8 cellular contexts compared by ENCODE assay signal in the genomic region with DNA sequence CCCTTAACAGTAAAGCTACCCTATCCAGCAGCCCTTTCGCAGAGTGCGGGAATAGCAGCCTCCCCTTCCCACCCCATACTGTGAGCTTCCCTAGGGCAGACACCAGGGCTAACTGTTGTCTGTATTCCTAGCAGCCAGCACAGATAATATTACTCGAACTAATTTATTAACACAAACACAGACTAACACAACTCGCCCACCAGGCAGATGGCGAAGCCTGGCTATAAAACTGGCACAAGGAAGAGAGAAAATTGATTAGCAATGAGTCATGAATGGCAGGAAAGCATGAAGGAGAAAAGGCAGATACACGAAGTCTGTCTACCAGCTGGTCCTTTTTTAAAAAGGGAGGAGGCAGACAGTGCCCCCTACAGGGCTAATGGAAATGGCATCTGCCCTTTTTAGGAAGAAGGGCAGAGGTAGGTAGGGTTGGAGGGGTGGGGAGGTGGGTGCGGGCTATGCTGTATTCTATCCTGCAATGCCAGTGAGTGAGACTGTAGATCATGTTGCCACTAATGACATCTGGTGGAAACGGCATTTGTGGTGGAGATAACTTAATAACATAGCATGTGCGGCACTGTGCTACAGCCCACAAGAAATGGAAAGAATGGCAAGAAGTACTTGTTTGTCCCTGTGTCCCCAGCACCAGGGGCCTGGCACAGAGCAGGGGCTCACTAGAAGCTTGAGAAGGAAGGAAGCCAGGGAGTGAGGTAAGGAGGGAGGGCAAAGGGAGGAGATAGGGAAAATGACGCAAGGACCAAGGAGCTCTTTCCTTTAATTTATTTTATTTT. TPM values are rescaled to one million over a fixed set of nuclear protein-coding genes. Genes with fewer than 3 reads are reported as not detected.
A peak's percentile ranks its signal among the peaks of the same experiment; 100 is the strongest.
DNase-seq lines count a peak whose midpoint lies in the region; ATAC-seq, FAIRE-seq and TF ChIP-seq lines count a peak whose summit lies in the region.

No MANE protein-coding gene starts in this region.

- CTCF ChIA-PET in A549 (lab: Yijun Ruan, JAX): interaction anchor here (0.6 to 22.4 kb wide), 26 partner anchors 10 to 332 kb away, joined by 3 to 602 read pairs (median 4); partner anchors contain the start of genes CITED4 and CTPS1
- CTCF ChIA-PET in activated CD4-positive, alpha-beta T cell treated with anti-CD3 and anti-CD28 coated beads, Interleukin-2, amount 10 ng/mL, durations not matched to agents 7 days and 5 days (lab: Charles Lee): interaction anchor here (0.6 to 2.0 kb wide), 19 partner anchors 10 to 303 kb away, joined by 3 to 14 read pairs (median 4); partner anchors contain the start of gene CITED4

- H3K4me3 Mint-ChIP-seq in activated CD4-positive, alpha-beta T cell treated with anti-CD3 and anti-CD28 coated beads, Interleukin-2, amount 10 ng/mL, durations not matched to agents 7 days and 5 days: no peak overlapping the region

- no peak for TF ChIP-seq POLR2A in A549 (IDR thresholded peaks at IDR 0.05; ENCODE audit: low read length)

- no peak for TF ChIP-seq EP300 in A549 (IDR thresholded peaks at IDR 0.05)

- H3K36me3 Mint-ChIP-seq in activated CD4-positive, alpha-beta T cell treated with anti-CD3 and anti-CD28 coated beads, Interleukin-2, amount 10 ng/mL, durations not matched to agents 7 days and 5 days (ENCODE audit: low read depth): no peaks in the 10 kb centered on the region

- TF ChIP-seq CTCF in A549 (IDR thresholded peaks at IDR 0.05) (peak; percentile 75), GM13977 (IDR thresholded peaks at IDR 0.05; ENCODE audit: extremely low read depth, insufficient read depth, missing control alignments) (peak; percentile 68)

- peaks cover 37% of the 10 kb centered on the region for H3K4me1 ChIP-seq in A549

- in situ Hi-C loops in GM13977 (cut with MboI; ENCODE audit: low pct_unique_long_range_greater_than_20kb, low sequenced_read_pairs, unreplicated experiment): no loop called here

- H3K9me3 ChIP-seq in A549: peaks cover 7% of the 10 kb centered on the region; the same call in 1 of the 3 replicates

- H3K27ac ChIP-seq in A549: peak overlapping the region; percentile 72 to 88

- H3K27me3 Mint-ChIP-seq in activated CD4-positive, alpha-beta T cell treated with anti-CD3 and anti-CD28 coated beads, Interleukin-2, amount 10 ng/mL, durations not matched to agents 7 days and 5 days: peaks cover 14% of the 10 kb centered on the region

- FAIRE-seq in A549 (lab: Jason Lieb, UNC): no peak

- WGBS in A549 (ENCODE audit: missing lambda C conversion rate): 25% methylated on average over 10 of the region's 10 CpGs

- peak; percentile 86 to 87 for TF ChIP-seq RAD21 in A549 (conservative IDR thresholded peaks at IDR 0.05 in 1 of 2, IDR thresholded peaks at IDR 0.05 in 1 of 2)

- peak overlapping the region; percentile 41 for H3K4me2 ChIP-seq in A549

- POLR2A ChIA-PET in A549 (lab: Yijun Ruan, JAX): interaction anchor here (0.7 to 8.9 kb wide), 5 partner anchors 52 to 96 kb away, joined by 3 to 128 read pairs (median 4); partner anchors contain the start of gene CITED4
- POLR2A ChIA-PET in activated CD4-positive, alpha-beta T cell treated with anti-CD3 and anti-CD28 coated beads, Interleukin-2, amount 10 ng/mL, durations not matched to agents 7 days and 5 days (lab: Charles Lee): no interaction called here

- DNase-seq in A549 (ENCODE audit: low read depth in 1 of 2, low spot score in 1 of 2): peak; percentile 55 to 78
- DNase-seq in GM13977 (ENCODE audit: low spot score): peak; percentile 56
- peak; percentile 80 to 94 for DNase-seq in NCI-H526 (lab: John Stamatoyannopoulos, UW)
- peak; percentile 72 for DNase-seq in activated CD4-positive, alpha-beta T cell treated with anti-CD3 and anti-CD28 coated beads, Interleukin-2, amount 10 ng/mL, durations not matched to agents 7 days and 5 days
- peak; percentile 2 for DNase-seq in effector CD8-positive, alpha-beta T cell (lab: John Stamatoyannopoulos, UW)
- peak; percentile 66 for DNase-seq in midbrain (lab: John Stamatoyannopoulos, UW)
- DNase-seq in stimulated activated naive CD4-positive, alpha-beta T cell (lab: John Stamatoyannopoulos, UW): peak in 4 of 6 experiments; percentile 7 to 40 (median 21)
- no peak for DNase-seq in HuH-7.5 (ENCODE audit: low spot score)

- H3K4me1 Mint-ChIP-seq in activated CD4-positive, alpha-beta T cell treated with anti-CD3 and anti-CD28 coated beads, Interleukin-2, amount 10 ng/mL, durations not matched to agents 7 days and 5 days: peaks cover 11% of the 10 kb centered on the region

- H3K4me3 ChIP-seq in A549: no peak overlapping the region

- ATAC-seq in A549: peak; percentile 77 to 80

- H3K9me3 Mint-ChIP-seq in activated CD4-positive, alpha-beta T cell treated with anti-CD3 and anti-CD28 coated beads, Interleukin-2, amount 10 ng/mL, durations not matched to agents 7 days and 5 days: no peaks in the 10 kb centered on the region

- no peak overlapping the region for H3K27ac Mint-ChIP-seq in activated CD4-positive, alpha-beta T cell treated with anti-CD3 and anti-CD28 coated beads, Interleukin-2, amount 10 ng/mL, durations not matched to agents 7 days and 5 days

TF ChIP-seq in A549, 52 proteins besides CTCF, POLR2A, EP300 and RAD21:
- TF ChIP-seq GATA3 (IDR thresholded peaks at IDR 0.05; ENCODE audit: borderline replicate concordance): peak; percentile 13; the same call in 1 of the 2 replicates
- peak; percentile 83 for TF ChIP-seq SMC3 (IDR thresholded peaks at IDR 0.05)
- TF ChIP-seq, protein P1, sequence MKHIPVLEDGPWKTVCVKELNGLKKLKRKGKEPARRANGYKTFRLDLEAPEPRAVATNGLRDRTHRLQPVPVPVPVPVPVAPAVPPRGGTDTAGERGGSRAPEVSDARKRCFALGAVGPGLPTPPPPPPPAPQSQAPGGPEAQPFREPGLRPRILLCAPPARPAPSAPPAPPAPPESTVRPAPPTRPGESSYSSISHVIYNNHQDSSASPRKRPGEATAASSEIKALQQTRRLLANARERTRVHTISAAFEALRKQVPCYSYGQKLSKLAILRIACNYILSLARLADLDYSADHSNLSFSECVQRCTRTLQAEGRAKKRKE (CRISPR knock-in tag; IDR thresholded peaks at IDR 0.05; ENCODE audit: low read depth): no peak
- peak; percentile 31; the same call in 1 of the 2 replicates for TF ChIP-seq FOSL2 (IDR thresholded peaks at IDR 0.05)
- peak; percentile 87 for TF ChIP-seq FOSL2 (CRISPR knock-in tag; IDR thresholded peaks at IDR 0.05)
- 0 out of 2 replicates have a peak, but pooled peaks have one; percentile 16 for TF ChIP-seq JUNB (IDR thresholded peaks at IDR 0.05)
- TF ChIP-seq NPAS2 (CRISPR knock-in tag; IDR thresholded peaks at IDR 0.05; ENCODE audit: borderline replicate concordance): no peak
- TF ChIP-seq, protein P2, sequence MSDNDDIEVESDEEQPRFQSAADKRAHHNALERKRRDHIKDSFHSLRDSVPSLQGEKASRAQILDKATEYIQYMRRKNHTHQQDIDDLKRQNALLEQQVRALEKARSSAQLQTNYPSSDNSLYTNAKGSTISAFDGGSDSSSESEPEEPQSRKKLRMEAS (IDR thresholded peaks at IDR 0.05): peak; percentile 53; the same call in 1 of the 2 replicates

RNA-seq across cellular contexts. Expression of gene CTPS1, which starts 30.6 kb away (rescaled TPM):
- polyA plus RNA-seq in A549 (2011; rRNA removed): 145 and 181 TPM in 2 replicates
- polyA plus RNA-seq in A549 (2012; cell fraction: cytosol; rRNA removed): 75.4 and 77.9 TPM in 2 replicates
- polyA plus RNA-seq in A549 (2012; cell fraction: nucleus; rRNA removed): 113 and 172 TPM in 2 replicates
- polyA plus RNA-seq in A549 (2017; fragmentation: RNase III; extraction: RNeasy Plus Mini Kit Qiagen cat#74134 plus additional on column Dnase treatment): 159 to 169 TPM (median 159 TPM) in 3 replicates
- 206 and 264 TPM in 2 replicates for polyA minus RNA-seq in A549 (2011; rRNA and poly(A)+ RNA removed)
- 10 to 100 TPM; 54.6 to 55.6 TPM for total RNA-seq in activated CD4-positive, alpha-beta T cell treated with anti-CD3 and anti-CD28 coated beads, Interleukin-2, amount 10 ng/mL, durations not matched to agents 7 days and 5 days
